In genomic region chr2:209426432-209426831, GRCh38 we compare ENCODE assay signal across 9 cellular contexts. TPM values are rescaled to one million over a fixed set of nuclear protein-coding genes. Genes with fewer than 3 reads are reported as not detected.
DNase-seq lines count a peak whose midpoint lies in the region; ATAC-seq and TF ChIP-seq lines count a peak whose summit lies in the region.
"Had no signal": no experiment of that assay in that cellular context is flagged by ENCODE, and none has a peak within 500 bp of the region (broad histone marks: within the 10 kb centered on the region; RNA-seq: fewer than 3 reads in every experiment).

No MANE protein-coding gene starts in this region.

- DNase-seq in HCEC 1CT (peak; percentile 13), NCI-H510A (lab: John Stamatoyannopoulos, UW) (peak; percentile 84), coronary artery (ENCODE audit: low spot score) (no peak), neural progenitor cell (ENCODE audit: low spot score) (peak; percentile 23), right atrium auricular region (ENCODE audit: low spot score) (no peak), ureter (ENCODE audit: low spot score) (no peak), colonic mucosa (no peak)

- H3K79me2 ChIP-seq in neural progenitor cell (ENCODE audit: low read depth) = peaks cover 72% of the 10 kb centered on the region

- intact Hi-C loops in colonic mucosa (cut with DNase I) = loop anchor here (10.0 kb wide), 1 partner anchor 148 kb away; no protein-coding TSS in a partner anchor

- H3K4me3 ChIP-seq in coronary artery (peak overlapping the region; percentile 41), neural progenitor cell (no peak overlapping the region), right atrium auricular region (no peak overlapping the region), colonic mucosa (no peak overlapping the region)

- peaks cover 2% of the 10 kb centered on the region for H3K27me3 Mint-ChIP-seq in neural progenitor cell (ENCODE audit: insufficient read depth, low read depth)

- no peak for ATAC-seq in GM21619 (IDR thresholded peaks at IDR 0.05; ENCODE audit: unreplicated experiment)
- ATAC-seq: gastroesophageal sphincter had no signal

- TF ChIP-seq CTCF in coronary artery (IDR thresholded peaks at IDR 0.05) = no peak
- no peak for TF ChIP-seq CTCF in neural progenitor cell (IDR thresholded peaks at IDR 0.05)
- TF ChIP-seq CTCF in right atrium auricular region (IDR thresholded peaks at IDR 0.05) = no peak
- TF ChIP-seq CTCF in colonic mucosa (IDR thresholded peaks at IDR 0.05) = no peak

- H3K36me3 ChIP-seq in neural progenitor cell (no peaks in the 10 kb centered on the region), right atrium auricular region (no peaks in the 10 kb centered on the region), colonic mucosa (no peaks in the 10 kb centered on the region)
- H3K36me3 ChIP-seq: gastroesophageal sphincter had no signal

- peak overlapping the region; percentile 57 for H3K27ac Mint-ChIP-seq in neural progenitor cell

- H3K4me2 ChIP-seq in neural progenitor cell = peak overlapping the region; percentile 84

- H2AFZ ChIP-seq in neural progenitor cell (replicated peaks) = no peak overlapping the region

- peak overlapping the region; percentile 97 for H3K4me3 Mint-ChIP-seq in neural progenitor cell

- peaks cover 13% of the 10 kb centered on the region for H3K9me3 Mint-ChIP-seq in neural progenitor cell

- no peaks in the 10 kb centered on the region for H3K9me3 ChIP-seq in neural progenitor cell (ENCODE audit: low read depth)
- H3K9me3 ChIP-seq in right atrium auricular region = no peaks in the 10 kb centered on the region
- H3K9me3 ChIP-seq in colonic mucosa = no peaks in the 10 kb centered on the region
- H3K9me3 ChIP-seq: gastroesophageal sphincter had no signal

- peaks cover 16% of the 10 kb centered on the region for H4K20me1 ChIP-seq in neural progenitor cell (ENCODE audit: low read depth)

- H3K4me1 Mint-ChIP-seq in neural progenitor cell = peaks cover 31% of the 10 kb centered on the region

- peaks cover 26% of the 10 kb centered on the region for H3K36me3 Mint-ChIP-seq in neural progenitor cell

- H3K27ac ChIP-seq in coronary artery (peak overlapping the region in 1 of 2 donors; percentile 57), neural progenitor cell (no peak overlapping the region), right atrium auricular region (no peak overlapping the region), colonic mucosa (no peak overlapping the region)
- H3K27ac ChIP-seq: gastroesophageal sphincter had no signal

- H3K27me3 ChIP-seq in neural progenitor cell (no peaks in the 10 kb centered on the region), right atrium auricular region (no peaks in the 10 kb centered on the region), colonic mucosa (no peaks in the 10 kb centered on the region)

- H3K4me1 ChIP-seq in neural progenitor cell (peaks cover 19% of the 10 kb centered on the region), right atrium auricular region (peaks cover 0 to 11% of the 10 kb centered on the region in 2 donors), colonic mucosa (no peaks in the 10 kb centered on the region)

- no peak overlapping the region for H3K9ac ChIP-seq in neural progenitor cell
- H3K9ac ChIP-seq in colonic mucosa (ENCODE audit: low read depth in 2 of 2, low read length in 2 of 2) = no peak overlapping the region

- peaks cover 12% of the 10 kb centered on the region for H3F3A ChIP-seq in neural progenitor cell (ENCODE audit: low read depth)

RNA-seq across cellular contexts. Expression of gene MAP2, which starts 2.6 kb away (rescaled TPM):
- total RNA-seq in neural progenitor cell (ENCODE audit: low replicate concordance) = 95.0 and 102 TPM in 2 replicates
- 1 to 10 TPM; 6.5 to 6.7 TPM for total RNA-seq in right atrium auricular region
- 3.0 TPM for total RNA-seq in ureter
- total RNA-seq in colonic mucosa = 1 to 10 TPM in 1 of 2 donors, under 1 TPM in 1; 0.84 to 1.4 TPM

Comparison
In these comparisons a context has a peak if more than half of its experiments do, and no peak if none do; other contexts are left out.
1. DNase-seq: peak in HCEC 1CT (single experiment), NCI-H510A (single experiment) and neural progenitor cell (single experiment); none in coronary artery (single experiment), right atrium auricular region (single experiment), ureter (single experiment) and colonic mucosa (single experiment).
2. RNA of gene MAP2, which starts 2.6 kb away (total RNA-seq): 95.0 to 102 TPM in neural progenitor cell; 6.5 to 6.7 TPM in right atrium auricular region, 3.0 TPM in ureter (single experiment) and 0.84 to 1.4 TPM in colonic mucosa; every median in the first group is over 10 times any median in the second.